Comparison of ENCODE assay signal across 31 cellular contexts in the genomic region with DNA sequence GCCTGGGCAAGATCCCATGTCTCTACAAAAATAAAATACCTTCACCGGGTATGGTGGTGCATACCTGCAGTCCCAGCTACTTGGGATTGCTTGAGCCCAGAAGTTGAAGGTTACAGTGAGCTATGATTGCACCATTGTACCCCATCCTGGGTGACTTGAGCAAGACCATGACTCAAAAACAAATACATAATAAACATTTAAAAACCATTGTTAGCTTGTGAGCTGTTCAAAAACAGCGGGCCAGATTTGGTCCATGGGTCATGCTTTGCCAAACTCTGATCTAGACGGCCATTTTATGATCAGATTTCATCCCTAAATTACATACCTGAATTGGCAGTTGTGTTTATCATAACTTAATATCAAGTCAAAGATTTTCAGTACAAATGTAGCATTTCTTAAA.
"Had no signal": no experiment of that assay in that cellular context is flagged by ENCODE, and none has a peak within 500 bp of the region (broad histone marks: within the 10 kb centered on the region; RNA-seq: fewer than 3 reads in every experiment).

No MANE protein-coding gene starts in this region.

- H3K9me3 ChIP-seq: body of pancreas, esophagus squamous epithelium, gastrocnemius medialis, right atrium auricular region, testis, transverse colon had no signal

- H3K9me3 Mint-ChIP-seq: activated B cell treated with CpG ODN at 0.5 μM for 24 hours; activated naive CD4-positive, alpha-beta T cell treated with anti-CD3 and anti-CD28 coated beads, Interleukin-2, amount 50 U/mL, for 72 hours; activated T-cell treated with anti-CD3 and anti-CD28 coated beads, Interleukin-2, amount 50 U/mL, for 72 hours; dendritic cell treated with granulocyte-macrophage colony-stimulating factor and Interleukin-4, amounts not matched to agents 40 ng/mL and 50 ng/mL, for 4 days; memory B cell; naive thymus-derived CD4-positive, alpha-beta T cell; neural crest cell; T-helper 2 cell treated with Interferon-gamma antibody and Interleukin-4, amounts not matched to agents 5 μg/mL and 100 μg/mL, for 36 hours had no signal

- ATAC-seq: activated CD8-positive, alpha-beta memory T cell treated with anti-CD3 and anti-CD28 coated beads, Interleukin-2, amount 10 ng/mL, durations not matched to agents 7 days and 5 days; activated CD8-positive, alpha-beta T cell treated with anti-CD3 and anti-CD28 coated beads, Interleukin-2, amount 10 ng/mL, durations not matched to agents 7 days and 5 days; activated naive CD4-positive, alpha-beta T cell treated with anti-CD3 and anti-CD28 coated beads, Interleukin-2, amount 50 U/mL, for 72 hours; activated T-cell treated with anti-CD3 and anti-CD28 coated beads, Interleukin-2, amount 50 U/mL, for 72 hours; body of pancreas; gastrocnemius medialis; left colon; naive thymus-derived CD4-positive, alpha-beta T cell had no signal

- H3K27me3 ChIP-seq: body of pancreas, esophagus squamous epithelium, gastrocnemius medialis, right atrium auricular region, testis, transverse colon had no signal

- H3K27ac ChIP-seq: epithelial cell of prostate, esophagus squamous epithelium, gastrocnemius medialis, parathyroid adenoma, right atrium auricular region, testis, transverse colon had no signal

- H3K4me3 ChIP-seq: body of pancreas, esophagus squamous epithelium, gastrocnemius medialis, right atrium auricular region, testis, transverse colon had no signal

- H3K4me1 Mint-ChIP-seq: activated CD8-positive, alpha-beta memory T cell treated with anti-CD3 and anti-CD28 coated beads, Interleukin-2, amount 10 ng/mL, durations not matched to agents 7 days and 5 days; memory B cell; naive thymus-derived CD4-positive, alpha-beta T cell had no signal

- H3K36me3 ChIP-seq: esophagus squamous epithelium, gastrocnemius medialis, right atrium auricular region, transverse colon had no signal

- H3K4me1 ChIP-seq: body of pancreas, gastrocnemius medialis, parathyroid adenoma, right atrium auricular region, transverse colon had no signal

- H3K27me3 Mint-ChIP-seq: activated B cell treated with CpG ODN at 0.5 μM for 24 hours; dendritic cell treated with granulocyte-macrophage colony-stimulating factor and Interleukin-4, amounts not matched to agents 40 ng/mL and 50 ng/mL, for 4 days; memory B cell had no signal

- H3K36me3 Mint-ChIP-seq: activated CD8-positive, alpha-beta memory T cell treated with anti-CD3 and anti-CD28 coated beads, Interleukin-2, amount 10 ng/mL, durations not matched to agents 7 days and 5 days; activated naive CD4-positive, alpha-beta T cell treated with anti-CD3 and anti-CD28 coated beads, Interleukin-2, amount 50 U/mL, for 72 hours; memory B cell; naive thymus-derived CD4-positive, alpha-beta T cell had no signal

- H3K4me3 Mint-ChIP-seq: activated B cell treated with CpG ODN at 0.5 μM for 24 hours; activated CD8-positive, alpha-beta memory T cell treated with anti-CD3 and anti-CD28 coated beads, Interleukin-2, amount 10 ng/mL, durations not matched to agents 7 days and 5 days; activated CD8-positive, alpha-beta T cell treated with anti-CD3 and anti-CD28 coated beads, Interleukin-2, amount 10 ng/mL, durations not matched to agents 7 days and 5 days; activated T-cell treated with anti-CD3 and anti-CD28 coated beads, Interleukin-2, amount 50 U/mL, for 72 hours; dendritic cell treated with granulocyte-macrophage colony-stimulating factor and Interleukin-4, amounts not matched to agents 40 ng/mL and 50 ng/mL, for 4 days; memory B cell; naive thymus-derived CD4-positive, alpha-beta T cell; neural crest cell; T-helper 2 cell treated with Interferon-gamma antibody and Interleukin-4, amounts not matched to agents 5 μg/mL and 100 μg/mL, for 36 hours had no signal

- DNase-seq: activated B cell treated with CpG ODN at 0.5 μM for 24 hours; activated CD8-positive, alpha-beta memory T cell treated with anti-CD3 and anti-CD28 coated beads, Interleukin-2, amount 10 ng/mL, durations not matched to agents 7 days and 5 days; activated CD8-positive, alpha-beta T cell treated with anti-CD3 and anti-CD28 coated beads, Interleukin-2, amount 10 ng/mL, durations not matched to agents 7 days and 5 days; activated naive CD4-positive, alpha-beta T cell; activated T-cell treated with anti-CD3 and anti-CD28 coated beads, Interleukin-2, amount 50 U/mL, for 72 hours; anterior cingulate cortex; body of pancreas; central memory CD4-positive, alpha-beta T cell; effector CD4-positive, alpha-beta T cell; esophagus squamous epithelium; gastrocnemius medialis; glutamatergic neuron; left colon; midbrain; naive thymus-derived CD4-positive, alpha-beta T cell; occipital lobe; stimulated activated CD4-positive, alpha-beta T cell treated with anti-CD3 and anti-CD28 coated beads, Interleukin-15, amount 100 ng/mL, for 24 hours; stimulated activated CD4-positive, alpha-beta T cell treated with anti-CD3 and anti-CD28 coated beads, Interleukin-2, amount 100 ng/mL, for 24 hours; stimulated activated naive CD4-positive, alpha-beta T cell; T-helper 1 cell; testis; transverse colon had no signal

- FAIRE-seq: keratinocyte had no signal
